Comparison of ENCODE assay signal across 8 cellular contexts in genomic region chrX:70289168-70289792, GRCh38. TPM values are rescaled to one million over a fixed set of nuclear protein-coding genes. Genes with fewer than 3 reads are reported as not detected.
DNase-seq lines count a peak whose midpoint lies in the region; ATAC-seq and TF ChIP-seq lines count a peak whose summit lies in the region.

No MANE protein-coding gene starts in this region.

- peaks cover 27% of the 10 kb centered on the region for H3K36me3 Mint-ChIP-seq in activated CD8-positive, alpha-beta memory T cell treated with anti-CD3 and anti-CD28 coated beads, Interleukin-2, amount 10 ng/mL, durations not matched to agents 7 days and 5 days
- peaks cover 15% of the 10 kb centered on the region for H3K36me3 Mint-ChIP-seq in WTC11

- CTCF ChIA-PET in activated CD8-positive, alpha-beta memory T cell treated with anti-CD3 and anti-CD28 coated beads, Interleukin-2, amount 10 ng/mL, durations not matched to agents 7 days and 5 days (lab: Charles Lee), result interaction anchor here (1.0 to 1.6 kb wide), 2 partner anchors 11 to 144 kb away, joined by 3 to 5 read pairs; no protein-coding TSS in a partner anchor
- CTCF ChIA-PET in WTC11 (lab: Charles Lee), result interaction anchor here (0.7 to 1.1 kb wide), 5 partner anchors 15 to 165 kb away, joined by 3 to 6 read pairs (median 4); partner anchors contain the start of gene IGBP1

- H3K4me1 ChIP-seq in iPS DF 6.9 (ENCODE audit: control insufficient read depth, insufficient read depth, low read length), result no peaks in the 10 kb centered on the region

- no peak for DNase-seq in activated CD8-positive, alpha-beta memory T cell treated with anti-CD3 and anti-CD28 coated beads, Interleukin-2, amount 10 ng/mL, durations not matched to agents 7 days and 5 days
- no peak for DNase-seq in activated CD8-positive, alpha-beta memory T cell treated with anti-CD3 and anti-CD28 coated beads, Interleukin-2, amount 50 U/mL, for 4 hours
- DNase-seq in WTC11 (ENCODE audit: low spot score), result no peak
- no peak for DNase-seq in iPS DF 6.9 (ENCODE audit: low read depth, low spot score)
- DNase-seq in stimulated activated naive CD8-positive, alpha-beta T cell treated with anti-CD3 and anti-CD28 coated beads, Interleukin-15, amount 100 ng/mL, for 72 hours, result no peak
- DNase-seq in middle frontal gyrus (ENCODE audit: extremely low spot score, low spot score), result no peak
- no peak for DNase-seq in stimulated activated CD4-positive, alpha-beta T cell treated with anti-CD3 and anti-CD28 coated beads, Interleukin-4, amount 100 ng/mL, for 24 hours
- DNase-seq in effector CD4-positive, alpha-beta T cell, result no peak

- TF ChIP-seq CTCF in WTC11 (IDR thresholded peaks at IDR 0.05), result no peak

- peak overlapping the region; percentile 90 for H3K4me3 Mint-ChIP-seq in activated CD8-positive, alpha-beta memory T cell treated with anti-CD3 and anti-CD28 coated beads, Interleukin-2, amount 10 ng/mL, durations not matched to agents 7 days and 5 days
- peak overlapping the region; percentile 96 for H3K4me3 Mint-ChIP-seq in WTC11
- H3K4me3 Mint-ChIP-seq in stimulated activated naive CD8-positive, alpha-beta T cell treated with anti-CD3 and anti-CD28 coated beads, Interleukin-15, amount 100 ng/mL, for 72 hours, result peak overlapping the region; percentile 91 to 92

- no peaks in the 10 kb centered on the region for H3K9me3 Mint-ChIP-seq in activated CD8-positive, alpha-beta memory T cell treated with anti-CD3 and anti-CD28 coated beads, Interleukin-2, amount 10 ng/mL, durations not matched to agents 7 days and 5 days (ENCODE audit: low read depth)
- no peaks in the 10 kb centered on the region for H3K9me3 Mint-ChIP-seq in WTC11
- no peaks in the 10 kb centered on the region for H3K9me3 Mint-ChIP-seq in stimulated activated naive CD8-positive, alpha-beta T cell treated with anti-CD3 and anti-CD28 coated beads, Interleukin-15, amount 100 ng/mL, for 72 hours

- H3K4me3 ChIP-seq in iPS DF 6.9 (ENCODE audit: low read length), result peak overlapping the region; percentile 99

- H3K9me3 ChIP-seq in iPS DF 6.9 (ENCODE audit: control insufficient read depth, insufficient read depth, low read length), result no peaks in the 10 kb centered on the region

- POLR2A ChIA-PET in WTC11 (lab: Charles Lee), result interaction anchor here (1.1 kb wide), 1 partner anchor 220 kb away, joined by 3 read pairs; no protein-coding TSS in a partner anchor

- ATAC-seq in activated CD8-positive, alpha-beta memory T cell treated with anti-CD3 and anti-CD28 coated beads, Interleukin-2, amount 10 ng/mL, durations not matched to agents 7 days and 5 days, result no peak
- ATAC-seq in WTC11, result peak; percentile 10; the same call in 1 of the 2 replicates
- no peak for ATAC-seq in stimulated activated naive CD8-positive, alpha-beta T cell treated with anti-CD3 and anti-CD28 coated beads, Interleukin-15, amount 100 ng/mL, for 72 hours

- no peaks in the 10 kb centered on the region for H3K27me3 Mint-ChIP-seq in activated CD8-positive, alpha-beta memory T cell treated with anti-CD3 and anti-CD28 coated beads, Interleukin-2, amount 10 ng/mL, durations not matched to agents 7 days and 5 days
- no peaks in the 10 kb centered on the region for H3K27me3 Mint-ChIP-seq in WTC11 (ENCODE audit: low read depth)
- H3K27me3 Mint-ChIP-seq in stimulated activated naive CD8-positive, alpha-beta T cell treated with anti-CD3 and anti-CD28 coated beads, Interleukin-15, amount 100 ng/mL, for 72 hours, result no peaks in the 10 kb centered on the region

- H3K27ac Mint-ChIP-seq in activated CD8-positive, alpha-beta memory T cell treated with anti-CD3 and anti-CD28 coated beads, Interleukin-2, amount 10 ng/mL, durations not matched to agents 7 days and 5 days, result peak overlapping the region; percentile 90
- H3K27ac Mint-ChIP-seq in WTC11, result no peak overlapping the region; the same call in 1 of the 2 replicates
- H3K27ac Mint-ChIP-seq in stimulated activated naive CD8-positive, alpha-beta T cell treated with anti-CD3 and anti-CD28 coated beads, Interleukin-15, amount 100 ng/mL, for 72 hours, result peak overlapping the region; percentile 34 to 92

- H3K4me1 Mint-ChIP-seq in activated CD8-positive, alpha-beta memory T cell treated with anti-CD3 and anti-CD28 coated beads, Interleukin-2, amount 10 ng/mL, durations not matched to agents 7 days and 5 days, result peaks cover 35% of the 10 kb centered on the region
- peaks cover 12% of the 10 kb centered on the region for H3K4me1 Mint-ChIP-seq in WTC11
- H3K4me1 Mint-ChIP-seq in stimulated activated naive CD8-positive, alpha-beta T cell treated with anti-CD3 and anti-CD28 coated beads, Interleukin-15, amount 100 ng/mL, for 72 hours, result peaks cover 9% of the 10 kb centered on the region

- WGBS in iPS DF 6.9 (ENCODE audit: insufficient coverage, insufficient read length), result no CpG with 5 or more reads among the region's 11 CpGs

- no peak overlapping the region for H3K27ac ChIP-seq in iPS DF 6.9 (ENCODE audit: low read length)

- H3K27me3 ChIP-seq in iPS DF 6.9 (ENCODE audit: control insufficient read depth, insufficient read depth, low read length), result no peaks in the 10 kb centered on the region

- H3K36me3 ChIP-seq in iPS DF 6.9 (ENCODE audit: control insufficient read depth, insufficient read depth, low read length), result no peaks in the 10 kb centered on the region; the same call in 1 of the 2 replicates

TF ChIP-seq in WTC11, 78 proteins besides CTCF, POLR2A, EP300 and RAD21:
- TF ChIP-seq ZNF138 (CRISPR knock-in tag; conservative IDR thresholded peaks at IDR 0.05), result no peak
- no peak for TF ChIP-seq HMGXB4 (CRISPR knock-in tag; IDR thresholded peaks at IDR 0.05)

RNA-seq across cellular contexts. Expression of gene PDZD11, which starts 0.4 kb away (rescaled TPM):
- total RNA-seq in activated CD8-positive, alpha-beta memory T cell treated with anti-CD3 and anti-CD28 coated beads, Interleukin-2, amount 10 ng/mL, durations not matched to agents 7 days and 5 days, result 10 to 100 TPM; 30.8 to 34.1 TPM
- 27.0 to 32.2 TPM (median 27.8 TPM) in 3 replicates for total RNA-seq in WTC11 (2021)

RNA-seq across cellular contexts. Expression of gene KIF4A, which starts 0.6 kb away (rescaled TPM):
- total RNA-seq in activated CD8-positive, alpha-beta memory T cell treated with anti-CD3 and anti-CD28 coated beads, Interleukin-2, amount 10 ng/mL, durations not matched to agents 7 days and 5 days, result 10 to 100 TPM; 41.0 to 44.7 TPM
- 34.9 to 36.2 TPM (median 35.5 TPM) in 3 replicates for total RNA-seq in WTC11 (2021)

RNA-seq across cellular contexts. Expression of gene RAB41, which starts 7.3 kb away (rescaled TPM):
- not detected for total RNA-seq in activated CD8-positive, alpha-beta memory T cell treated with anti-CD3 and anti-CD28 coated beads, Interleukin-2, amount 10 ng/mL, durations not matched to agents 7 days and 5 days
- total RNA-seq in WTC11 (2021), result not detected in 3 replicates

RNA-seq across cellular contexts. Expression of gene ARR3, which starts 21.1 kb away (rescaled TPM):
- total RNA-seq in activated CD8-positive, alpha-beta memory T cell treated with anti-CD3 and anti-CD28 coated beads, Interleukin-2, amount 10 ng/mL, durations not matched to agents 7 days and 5 days, result not detected
- not detected in 3 replicates for total RNA-seq in WTC11 (2021)

RNA-seq across cellular contexts. Expression of gene P2RY4, which starts 29.3 kb away (rescaled TPM):
- total RNA-seq in activated CD8-positive, alpha-beta memory T cell treated with anti-CD3 and anti-CD28 coated beads, Interleukin-2, amount 10 ng/mL, durations not matched to agents 7 days and 5 days, result under 1 TPM in 1 of 2 experiments, not detected in 1; 0.23 TPM
- total RNA-seq in WTC11 (2021), result 0.11 to 0.16 TPM in 2 of 3 replicates, not detected in the other
